1 cellular context compared by ENCODE assay signal in genomic region chr15:62066663-62067447, GRCh38.
TF ChIP-seq lines count a peak whose summit lies in the region.

TSS of gene C2CD4A (plus strand) at chr15:62066977. CDS start at chr15:62067614, 637 bp downstream.

TF ChIP-seq in HEK293, 187 proteins besides CTCF, POLR2A, EP300 and RAD21 (continued from another document):
- TF ChIP-seq REST (tag by site-specific recombination; IDR thresholded peaks at IDR 0.05) (peak; percentile 81), ZBTB20 (tag by site-specific recombination; IDR thresholded peaks at IDR 0.05) (peak; percentile 53), BCL11A (tag by site-specific recombination; IDR thresholded peaks at IDR 0.05; ENCODE audit: low read depth) (no peak), GLIS2 (tag by site-specific recombination; IDR thresholded peaks at IDR 0.05) (peak; percentile 47; the same call in 1 of the 2 replicates), PRDM1 (tag by site-specific recombination; IDR thresholded peaks at IDR 0.05) (no peak), ZXDB (tag by site-specific recombination; IDR thresholded peaks at IDR 0.05) (peak; percentile 56; the same call in 1 of the 2 replicates), ZNF629 (tag by site-specific recombination; IDR thresholded peaks at IDR 0.05) (0 out of 2 replicates have a peak, but pooled peaks have one; percentile 17), ZSCAN30 (tag by site-specific recombination; IDR thresholded peaks at IDR 0.05) (0 out of 2 replicates have a peak, but pooled peaks have one; percentile 25), ZNF133 (tag by site-specific recombination; IDR thresholded peaks at IDR 0.05) (no peak), KLF10 (tag by site-specific recombination; IDR thresholded peaks at IDR 0.05) (peak; percentile 73; the same call in 1 of the 2 replicates), PATZ1 (tag by site-specific recombination; IDR thresholded peaks at IDR 0.05) (0 out of 2 replicates have a peak, but pooled peaks have one; percentile 30), ZEB2 (tag by site-specific recombination; IDR thresholded peaks at IDR 0.05) (0 out of 2 replicates have a peak, but pooled peaks have one; percentile 13), KLF8 (tag by site-specific recombination; IDR thresholded peaks at IDR 0.05) (0 out of 2 replicates have a peak, but pooled peaks have one; percentile 43), TCF7L2 (IDR thresholded peaks at IDR 0.05; ENCODE audit: borderline replicate concordance, low read depth, low read length) (no peak), SP7 (tag by site-specific recombination; IDR thresholded peaks at IDR 0.05) (0 out of 2 replicates have a peak, but pooled peaks have one; percentile 13), ZBTB8A (tag by site-specific recombination; IDR thresholded peaks at IDR 0.05) (peak; percentile 57), ZNF561 (tag by site-specific recombination; IDR thresholded peaks at IDR 0.05; ENCODE audit: borderline replicate concordance) (0 out of 2 replicates have a peak, but pooled peaks have one; percentile 39), ZIC2 (tag by site-specific recombination; IDR thresholded peaks at IDR 0.05) (peak; percentile 42), ZNF692 (tag by site-specific recombination; IDR thresholded peaks at IDR 0.05) (0 out of 2 replicates have a peak, but pooled peaks have one; percentile 18), ZNF354C (tag by site-specific recombination; IDR thresholded peaks at IDR 0.05; ENCODE audit: borderline replicate concordance, low read depth) (no peak), ZNF132 (tag by site-specific recombination; IDR thresholded peaks at IDR 0.05; ENCODE audit: borderline replicate concordance) (no peak), ZNF341 (tag by site-specific recombination; IDR thresholded peaks at IDR 0.05; ENCODE audit: low read depth) (peak; percentile 96)
